ENCODE assay signal across 8 cellular contexts in the genomic region with DNA sequence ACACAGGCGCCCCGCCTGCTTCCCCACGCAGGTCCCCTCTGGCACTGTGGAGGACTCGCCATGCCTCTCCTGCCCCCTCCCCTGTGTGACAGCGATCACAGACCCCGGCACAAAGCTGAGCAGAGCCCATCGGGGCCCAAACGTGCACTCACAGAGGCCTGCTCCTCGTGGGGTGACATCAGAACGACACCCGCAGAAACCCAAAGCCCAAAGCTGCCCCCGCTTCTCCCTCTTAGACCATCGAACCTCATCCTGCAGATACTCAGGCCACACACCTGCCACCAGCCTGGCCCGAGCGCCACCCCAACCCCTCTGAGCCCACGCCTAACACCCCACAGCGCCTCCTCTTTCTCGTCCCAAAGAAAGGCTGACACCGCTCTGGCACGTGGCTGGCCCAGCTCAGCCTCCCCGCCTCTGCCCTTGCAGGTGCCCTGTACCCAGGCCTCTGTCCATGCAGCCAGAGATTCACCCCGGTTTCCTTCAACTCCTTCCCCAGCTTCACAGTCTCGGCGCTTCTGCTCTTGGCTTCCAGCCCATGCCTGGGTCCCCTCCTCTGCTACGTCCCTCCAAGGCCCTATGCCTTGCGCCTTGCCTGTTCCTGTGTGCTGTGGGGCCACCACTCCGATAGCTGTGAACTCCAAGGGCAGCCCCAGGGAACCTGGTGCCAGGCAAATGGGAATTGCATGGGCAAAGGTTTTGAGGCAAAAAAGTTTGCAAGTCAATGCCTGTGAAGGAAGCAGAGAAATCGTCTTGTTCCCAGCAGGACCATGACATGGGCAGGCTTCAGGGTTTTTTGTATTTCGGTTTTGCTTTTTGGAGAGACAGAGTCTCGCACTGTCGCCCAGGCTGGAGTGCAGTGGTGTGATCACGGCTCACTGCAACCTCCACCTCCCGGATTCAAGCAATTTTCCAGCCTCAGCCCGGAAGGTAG. TPM values are rescaled to one million over a fixed set of nuclear protein-coding genes. Genes with fewer than 3 reads are reported as not detected.
DNase-seq lines count a peak whose midpoint lies in the region; ATAC-seq, FAIRE-seq and TF ChIP-seq lines count a peak whose summit lies in the region.

No MANE protein-coding gene starts in this region.

- H3K4me1 ChIP-seq in left ventricle myocardium inferior (peaks cover 62% of the 10 kb centered on the region), GM12878 (ENCODE audit: control insufficient read depth, insufficient read depth, low read length) (peaks cover 13% of the 10 kb centered on the region), mesendoderm (ENCODE audit: control insufficient read depth, low read depth, low read length) (no peaks in the 10 kb centered on the region), vagina (peaks cover 48% of the 10 kb centered on the region)

- ATAC-seq in left cardiac atrium, result no peak
- ATAC-seq in GM12878, result no peak
- no peak for ATAC-seq in GM18519 (IDR thresholded peaks at IDR 0.05; ENCODE audit: low FRiP score, unreplicated experiment)

- TF ChIP-seq CTCF in left ventricle myocardium inferior (IDR thresholded peaks at IDR 0.05; ENCODE audit: borderline replicate concordance) (no peak), GM12878 (IDR thresholded peaks at IDR 0.05 in 2 of 3, conservative IDR thresholded peaks at IDR 0.05 in 1 of 3; ENCODE audit: control insufficient read depth in 2 of 3, extremely low read depth in 1 of 3, insufficient read depth in 1 of 3, low read depth in 3 of 3, low read length in 3 of 3) (no peak), vagina (IDR thresholded peaks at IDR 0.05) (no peak)

- peak overlapping the region; percentile 90 for H3K23ac ChIP-seq in mesendoderm (ENCODE audit: low read length)

- CTCF ChIA-PET in GM12878 (lab: Yijun Ruan, JAX), result interaction anchor here (0.7 to 2.7 kb wide), 4 partner anchors 25 to 212 kb away, joined by 3 to 10 read pairs (median 4); partner anchors contain the start of gene CNN2

- no peak for TF ChIP-seq POLR2A in GM12878 (IDR thresholded peaks at IDR 0.05; ENCODE audit: low read depth, low read length)
- TF ChIP-seq POLR2A in vagina (IDR thresholded peaks at IDR 0.05), result no peak

- H2BK120ac ChIP-seq in mesendoderm (ENCODE audit: low read depth, low read length), result no peak overlapping the region

- intact Hi-C loops in left ventricle myocardium inferior (cut with micrococcal nuclease), result no loop called here
- intact Hi-C loops in left cardiac atrium (cut with DNase I), result no loop called here
- intact Hi-C loops in GM12878 (cut with micrococcal nuclease; ENCODE audit: unreplicated experiment), result no loop called here
- intact Hi-C loops in vagina (cut with DNase I), result no loop called here

- H3K4ac ChIP-seq in mesendoderm (ENCODE audit: low read depth, low read length), result peak overlapping the region; percentile 38

- H3K4me2 ChIP-seq in GM12878 (ENCODE audit: control insufficient read depth, insufficient read depth) (peak overlapping the region; percentile 22; the same call in 1 of the 2 replicates), mesendoderm (ENCODE audit: low read length) (peak overlapping the region; percentile 29)

- no peak overlapping the region for H4K8ac ChIP-seq in mesendoderm (ENCODE audit: low read depth, low read length)

- H3K27ac ChIP-seq in left ventricle myocardium inferior (replicated peaks) (peak overlapping the region; percentile 33), GM12878 (ENCODE audit: control insufficient read depth, insufficient read depth) (no peak overlapping the region), mesendoderm (ENCODE audit: low read depth, low read length) (no peak overlapping the region), vagina (peak overlapping the region; percentile 97)

- no peak overlapping the region for H2BK5ac ChIP-seq in mesendoderm (ENCODE audit: low read length)

- FAIRE-seq in GM12878 (lab: Jason Lieb, UNC), result no peak

- H3K36me3 ChIP-seq in left ventricle myocardium inferior, result no peaks in the 10 kb centered on the region
- H3K36me3 ChIP-seq in GM12878 (ENCODE audit: control insufficient read depth in 2 of 2, insufficient read depth in 2 of 2, low read length in 1 of 2), result no peaks in the 10 kb centered on the region
- no peaks in the 10 kb centered on the region for H3K36me3 ChIP-seq in mesendoderm (ENCODE audit: control insufficient read depth, insufficient read depth, low read length)
- no peaks in the 10 kb centered on the region for H3K36me3 ChIP-seq in vagina

- RAD21 ChIA-PET in GM12878 (lab: Charles Lee; ENCODE audit: unreplicated experiment), result interaction anchor here (0.7 to 1.2 kb wide), 2 partner anchors 18 to 108 kb away, joined by 3 to 4 read pairs; no protein-coding TSS in a partner anchor

- H3K4me3 ChIP-seq in left ventricle myocardium inferior (peak overlapping the region; percentile 73), GM12878 (no peak overlapping the region), mesendoderm (ENCODE audit: low read length) (no peak overlapping the region), vagina (peak overlapping the region; percentile 27 to 86)

- POLR2A ChIA-PET in GM12878 (lab: Charles Lee), result interaction anchor here (0.6 kb wide), 1 partner anchor 53 kb away, joined by 3 read pairs; no protein-coding TSS in a partner anchor

- H3K27me3 ChIP-seq in left ventricle myocardium inferior (ENCODE audit: low read depth) (peaks cover 6% of the 10 kb centered on the region), GM12878 (replicated peaks in 1 of 2; ENCODE audit: control insufficient read depth in 2 of 2, insufficient read depth in 2 of 2, low read length in 1 of 2) (peaks cover 0 to 10% of the 10 kb centered on the region in 2 experiments; a peak in 3 of 4 replicates), mesendoderm (ENCODE audit: insufficient read depth, low read length, poor library complexity) (no peaks in the 10 kb centered on the region), vagina (no peaks in the 10 kb centered on the region)

- no peak for TF ChIP-seq EP300 in GM12878 (IDR thresholded peaks at IDR 0.05; ENCODE audit: borderline replicate concordance in 1 of 2, control insufficient read depth in 1 of 2, low read depth in 2 of 2, low read length in 2 of 2)

- H2AFZ ChIP-seq in GM12878 (ENCODE audit: control insufficient read depth, low read depth, low read length), result no peak overlapping the region

- H2BK15ac ChIP-seq in mesendoderm (replicated peaks; ENCODE audit: low read depth), result no peak overlapping the region

- 46% methylated on average over 34 of the region's 34 CpGs for WGBS in GM12878 (ENCODE audit: insufficient coverage, insufficient replicate concordance, low lambda C conversion rate, missing lambda C conversion rate)
- WGBS in mesendoderm (ENCODE audit: extremely low coverage, insufficient coverage, low lambda C conversion rate), result no CpG with 5 or more reads among the region's 34 CpGs

- H3K79me2 ChIP-seq in GM12878 (ENCODE audit: control insufficient read depth, insufficient read depth, low read length) (peaks cover 11% of the 10 kb centered on the region), mesendoderm (ENCODE audit: control insufficient read depth, insufficient read depth, low read length) (peaks cover 5% of the 10 kb centered on the region)

- SMC1A ChIA-PET in GM12878 (lab: Charles Lee; ENCODE audit: uncharacterized antibody, unreplicated experiment), result no interaction called here

- H3K9me3 ChIP-seq in left ventricle myocardium inferior (replicated peaks), result no peaks in the 10 kb centered on the region
- H3K9me3 ChIP-seq in GM12878 (replicated peaks; ENCODE audit: control insufficient read depth, insufficient read depth, low read length), result no peaks in the 10 kb centered on the region; the same call in 2 of the 3 replicates
- H3K9me3 ChIP-seq in vagina, result no peaks in the 10 kb centered on the region

- no TSS peak for BruUV-seq in GM12878 (replicated peaks; lab: Mats Ljungman, UMichigan)

- peak overlapping the region; percentile 4 for H2AK5ac ChIP-seq in mesendoderm (ENCODE audit: low read length)

- DNase-seq in left ventricle myocardium inferior, result no peak
- DNase-seq in left cardiac atrium, result no peak
- DNase-seq in GM12878 (ENCODE audit: low read depth, low spot score), result no peak
- DNase-seq in mesendoderm, result no peak
- no peak for DNase-seq in vagina (ENCODE audit: extremely low spot score in 2 of 2)
- DNase-seq in medulla oblongata (ENCODE audit: extremely low spot score), result no peak
- DNase-seq in NCI-H146 treated with DMSO at 0.1 percent for 48 hours (lab: John Stamatoyannopoulos, UW; ENCODE audit: unreplicated experiment), result no peak

- in situ Hi-C loops in GM12878 (cut with MboI), result no loop called here

- TF ChIP-seq RAD21 in GM12878 (IDR thresholded peaks at IDR 0.05; ENCODE audit: insufficient read depth, low read depth, low read length), result no peak

- H3K79me1 ChIP-seq in mesendoderm (ENCODE audit: low read length), result peaks cover 5% of the 10 kb centered on the region

- H3K56ac ChIP-seq in mesendoderm (ENCODE audit: low read length), result peak overlapping the region; percentile 69

- peak overlapping the region; percentile 45 for H3K18ac ChIP-seq in mesendoderm (ENCODE audit: low read length)

- H3K9ac ChIP-seq in GM12878 (ENCODE audit: control insufficient read depth, insufficient read depth, low read length), result no peak overlapping the region
- H3K9ac ChIP-seq in mesendoderm (ENCODE audit: low read length), result peak overlapping the region; percentile 63

- no peaks in the 10 kb centered on the region for H4K20me1 ChIP-seq in GM12878 (ENCODE audit: control insufficient read depth, insufficient read depth)

- H4K5ac ChIP-seq in mesendoderm (ENCODE audit: low read length), result no peak overlapping the region

RNA-seq across cellular contexts. Expression of gene CBARP, which starts 0.8 kb away (rescaled TPM):
- total RNA-seq in left ventricle myocardium inferior (0.96 TPM), left cardiac atrium (1 to 10 TPM; 1.6 to 3.8 TPM), GM12878 (2014; rRNA removed) (0.44 and 0.51 TPM in 2 replicates), GM12878 (2014; rRNA removed; fragmentation: Illumina TruSeq; extraction: Trizol) (0.05 and 0.09 TPM in 2 replicates), GM12878 (2021) (0.59 and 0.61 TPM in 2 replicates), vagina (3.9 TPM)
- 1.2 and 1.3 TPM in 2 replicates for total RNA-seq in GM12878 (2013; cell fraction: nucleolus; rRNA removed)
- 0.12 TPM for polyA plus RNA-seq in GM12878 (2011; ENCODE audit: low read depth)
- polyA plus RNA-seq in GM12878 (2011; rRNA removed) (0.03 and 0.04 TPM in 2 replicates), GM12878 (2014; fragmentation: Illumina TruSeq; extraction: Trizol) (0.04 TPM in 1 of 2 replicates, not detected in the other), GM12878 (2014; fragmentation: Nextera tagmentation; extraction: Ambion mirVana) (not detected), GM12878 (2014; rRNA removed) (0.55 and 0.93 TPM in 2 replicates), GM12878 (2016; fragmentation: Nextera tagmentation; extraction: Ambion mirVana) (under 1 TPM in 1 of 2 experiments, not detected in 1; 0.18 TPM)
- polyA plus RNA-seq in GM12878 (2011; cell fraction: cytosol; rRNA removed), result 0.09 and 0.28 TPM in 2 replicates
- polyA plus RNA-seq in GM12878 (2011; cell fraction: nucleus; rRNA removed), result 2.0 and 2.3 TPM in 2 replicates
- polyA plus RNA-seq in GM12878 (2012), result 1.2 and 1.9 TPM in 2 replicates
- not detected in 2 replicates for polyA minus RNA-seq in GM12878 (2011; rRNA and poly(A)+ RNA removed)
- polyA minus RNA-seq in GM12878 (2011; cell fraction: cytosol; rRNA and poly(A)+ RNA removed), result 0.83 TPM in 1 of 2 replicates, not detected in the other
- 0.19 TPM in 1 of 2 replicates, not detected in the other for polyA minus RNA-seq in GM12878 (2011; cell fraction: nucleus; rRNA and poly(A)+ RNA removed)
- polyA plus RNA-seq in mesendoderm (2013, experiment 1 of 2), result 3.2 TPM
- 3.5 TPM for polyA plus RNA-seq in mesendoderm (2013, experiment 2 of 2)

RNA-seq across cellular contexts. Expression of gene ATP5F1D, which starts 2.9 kb away (rescaled TPM):
- total RNA-seq in left ventricle myocardium inferior, result 501 TPM
- 100 to 1,000 TPM; 540 to 639 TPM for total RNA-seq in left cardiac atrium
- total RNA-seq in GM12878 (2013; cell fraction: nucleolus; rRNA removed), result 14.2 and 16.6 TPM in 2 replicates
- total RNA-seq in GM12878 (2014; rRNA removed), result 45.8 and 52.5 TPM in 2 replicates
- 18.9 and 23.6 TPM in 2 replicates for total RNA-seq in GM12878 (2014; rRNA removed; fragmentation: Illumina TruSeq; extraction: Trizol)
- 304 and 305 TPM in 2 replicates for total RNA-seq in GM12878 (2021)
- 34.8 TPM for polyA plus RNA-seq in GM12878 (2011; ENCODE audit: low read depth)
- 18.5 and 46.6 TPM in 2 replicates for polyA plus RNA-seq in GM12878 (2011; rRNA removed)
- polyA plus RNA-seq in GM12878 (2011; cell fraction: cytosol; rRNA removed), result 109 and 189 TPM in 2 replicates
- polyA plus RNA-seq in GM12878 (2011; cell fraction: nucleus; rRNA removed), result 95.0 and 142 TPM in 2 replicates
- polyA plus RNA-seq in GM12878 (2012), result 163 and 185 TPM in 2 replicates
- polyA plus RNA-seq in GM12878 (2014; fragmentation: Illumina TruSeq; extraction: Trizol), result 1.4 and 12.8 TPM in 2 replicates
- 10 to 100 TPM in 1 of 2 experiments, 1 to 10 TPM in 1; 7.2 to 45.0 TPM for polyA plus RNA-seq in GM12878 (2014; fragmentation: Nextera tagmentation; extraction: Ambion mirVana)
- 179 and 216 TPM in 2 replicates for polyA plus RNA-seq in GM12878 (2014; rRNA removed)
- polyA plus RNA-seq in GM12878 (2016; fragmentation: Nextera tagmentation; extraction: Ambion mirVana), result 100 to 1,000 TPM; 355 to 357 TPM
- 38.4 and 79.7 TPM in 2 replicates for polyA minus RNA-seq in GM12878 (2011; rRNA and poly(A)+ RNA removed)
- 73.8 and 96.8 TPM in 2 replicates for polyA minus RNA-seq in GM12878 (2011; cell fraction: cytosol; rRNA and poly(A)+ RNA removed)
- polyA minus RNA-seq in GM12878 (2011; cell fraction: nucleus; rRNA and poly(A)+ RNA removed), result 21.4 and 39.0 TPM in 2 replicates
- 127 TPM for polyA plus RNA-seq in mesendoderm (2013, experiment 1 of 2)
- 122 TPM for polyA plus RNA-seq in mesendoderm (2013, experiment 2 of 2)
- 154 TPM for total RNA-seq in vagina

RNA-seq across cellular contexts. Expression of gene MIDN, which starts 9.7 kb away (rescaled TPM):
- total RNA-seq in left ventricle myocardium inferior (60.5 TPM), left cardiac atrium (100 to 1,000 TPM in 1 of 2 donors, 10 to 100 TPM in 1; 58.7 to 148 TPM), GM12878 (2014; rRNA removed) (6.1 and 8.4 TPM in 2 replicates), GM12878 (2014; rRNA removed; fragmentation: Illumina TruSeq; extraction: Trizol) (6.5 and 7.0 TPM in 2 replicates), GM12878 (2021) (51.5 and 52.3 TPM in 2 replicates), vagina (170 TPM)
- 69.3 and 73.1 TPM in 2 replicates for total RNA-seq in GM12878 (2013; cell fraction: nucleolus; rRNA removed)
- polyA plus RNA-seq in GM12878 (2011; ENCODE audit: low read depth), result 6.0 TPM
- polyA plus RNA-seq in GM12878 (2011; rRNA removed) (7.6 and 12.2 TPM in 2 replicates), GM12878 (2014; fragmentation: Illumina TruSeq; extraction: Trizol) (4.2 and 7.9 TPM in 2 replicates), GM12878 (2014; fragmentation: Nextera tagmentation; extraction: Ambion mirVana) (under 1 TPM; 0.38 to 0.63 TPM), GM12878 (2014; rRNA removed) (30.9 and 33.7 TPM in 2 replicates), GM12878 (2016; fragmentation: Nextera tagmentation; extraction: Ambion mirVana) (1 to 10 TPM; 2.3 TPM)
- polyA plus RNA-seq in GM12878 (2011; cell fraction: cytosol; rRNA removed), result 24.2 and 29.5 TPM in 2 replicates
- polyA plus RNA-seq in GM12878 (2011; cell fraction: nucleus; rRNA removed), result 102 and 129 TPM in 2 replicates
- polyA plus RNA-seq in GM12878 (2012), result 26.6 and 35.6 TPM in 2 replicates
- 2.3 and 11.8 TPM in 2 replicates for polyA minus RNA-seq in GM12878 (2011; rRNA and poly(A)+ RNA removed)
- polyA minus RNA-seq in GM12878 (2011; cell fraction: cytosol; rRNA and poly(A)+ RNA removed), result 21.7 and 23.8 TPM in 2 replicates
- 29.9 and 46.6 TPM in 2 replicates for polyA minus RNA-seq in GM12878 (2011; cell fraction: nucleus; rRNA and poly(A)+ RNA removed)
- 133 TPM for polyA plus RNA-seq in mesendoderm (2013, experiment 1 of 2)
- polyA plus RNA-seq in mesendoderm (2013, experiment 2 of 2), result 131 TPM

RNA-seq across cellular contexts. Expression of gene CIRBP, which starts 30.5 kb away (rescaled TPM):
- total RNA-seq in left ventricle myocardium inferior (229 TPM), left cardiac atrium (100 to 1,000 TPM; 229 to 379 TPM), GM12878 (2014; rRNA removed) (216 and 225 TPM in 2 replicates), GM12878 (2014; rRNA removed; fragmentation: Illumina TruSeq; extraction: Trizol) (228 and 243 TPM in 2 replicates), GM12878 (2021) (264 and 284 TPM in 2 replicates), vagina (192 TPM)
- 275 and 320 TPM in 2 replicates for total RNA-seq in GM12878 (2013; cell fraction: nucleolus; rRNA removed)
- polyA plus RNA-seq in GM12878 (2011; ENCODE audit: low read depth), result 115 TPM
- polyA plus RNA-seq in GM12878 (2011; rRNA removed) (153 and 253 TPM in 2 replicates), GM12878 (2014; fragmentation: Illumina TruSeq; extraction: Trizol) (152 and 313 TPM in 2 replicates), GM12878 (2014; fragmentation: Nextera tagmentation; extraction: Ambion mirVana) (10 to 100 TPM; 27.6 to 52.4 TPM), GM12878 (2014; rRNA removed) (335 and 370 TPM in 2 replicates), GM12878 (2016; fragmentation: Nextera tagmentation; extraction: Ambion mirVana) (100 to 1,000 TPM; 162 to 166 TPM)
- polyA plus RNA-seq in GM12878 (2011; cell fraction: cytosol; rRNA removed), result 253 and 279 TPM in 2 replicates
- polyA plus RNA-seq in GM12878 (2011; cell fraction: nucleus; rRNA removed), result 892 and 1,145 TPM in 2 replicates
- polyA plus RNA-seq in GM12878 (2012), result 254 and 374 TPM in 2 replicates
- 50.8 and 65.0 TPM in 2 replicates for polyA minus RNA-seq in GM12878 (2011; rRNA and poly(A)+ RNA removed)
- 44.4 and 56.1 TPM in 2 replicates for polyA minus RNA-seq in GM12878 (2011; cell fraction: cytosol; rRNA and poly(A)+ RNA removed)
- 81.2 and 108 TPM in 2 replicates for polyA minus RNA-seq in GM12878 (2011; cell fraction: nucleus; rRNA and poly(A)+ RNA removed)
- polyA plus RNA-seq in mesendoderm (2013, experiment 1 of 2), result 93.3 TPM
- polyA plus RNA-seq in mesendoderm (2013, experiment 2 of 2), result 93.6 TPM

RNA-seq across cellular contexts. Expression of gene STK11, which starts 33.1 kb away (rescaled TPM):
- total RNA-seq in left ventricle myocardium inferior, result 50.1 TPM
- 10 to 100 TPM; 48.2 to 53.0 TPM for total RNA-seq in left cardiac atrium
- total RNA-seq in GM12878 (2013; cell fraction: nucleolus; rRNA removed), result 65.3 and 74.4 TPM in 2 replicates
- total RNA-seq in GM12878 (2014; rRNA removed), result 62.0 and 65.7 TPM in 2 replicates
- total RNA-seq in GM12878 (2014; rRNA removed; fragmentation: Illumina TruSeq; extraction: Trizol), result 30.7 and 34.3 TPM in 2 replicates
- total RNA-seq in GM12878 (2021), result 64.6 and 71.0 TPM in 2 replicates
- 10.6 TPM for polyA plus RNA-seq in GM12878 (2011; ENCODE audit: low read depth)
- polyA plus RNA-seq in GM12878 (2011; rRNA removed), result 30.2 and 31.3 TPM in 2 replicates
- polyA plus RNA-seq in GM12878 (2011; cell fraction: cytosol; rRNA removed), result 35.3 and 63.5 TPM in 2 replicates
- 132 and 164 TPM in 2 replicates for polyA plus RNA-seq in GM12878 (2011; cell fraction: nucleus; rRNA removed)
- polyA plus RNA-seq in GM12878 (2012), result 35.5 and 36.4 TPM in 2 replicates
- polyA plus RNA-seq in GM12878 (2014; fragmentation: Illumina TruSeq; extraction: Trizol), result 8.5 and 16.3 TPM in 2 replicates
- polyA plus RNA-seq in GM12878 (2014; fragmentation: Nextera tagmentation; extraction: Ambion mirVana), result under 1 TPM; 0.33 to 0.74 TPM
- 57.0 and 69.5 TPM in 2 replicates for polyA plus RNA-seq in GM12878 (2014; rRNA removed)
- 1 to 10 TPM; 4.9 to 5.4 TPM for polyA plus RNA-seq in GM12878 (2016; fragmentation: Nextera tagmentation; extraction: Ambion mirVana)
- 31.5 and 37.9 TPM in 2 replicates for polyA minus RNA-seq in GM12878 (2011; rRNA and poly(A)+ RNA removed)
- polyA minus RNA-seq in GM12878 (2011; cell fraction: cytosol; rRNA and poly(A)+ RNA removed), result 19.5 and 22.7 TPM in 2 replicates
- polyA minus RNA-seq in GM12878 (2011; cell fraction: nucleus; rRNA and poly(A)+ RNA removed), result 19.9 and 33.8 TPM in 2 replicates
- 33.8 TPM for polyA plus RNA-seq in mesendoderm (2013, experiment 1 of 2)
- 34.4 TPM for polyA plus RNA-seq in mesendoderm (2013, experiment 2 of 2)
- total RNA-seq in vagina, result 54.5 TPM

Comparison
In these comparisons a context has a peak if more than half of its experiments do, and no peak if none do; other contexts are left out.
1. H3K27ac ChIP-seq: peak in left ventricle myocardium inferior (single experiment) and vagina (single experiment); none in GM12878 (single experiment) and mesendoderm (single experiment).
2. H3K4me3 ChIP-seq: peak in left ventricle myocardium inferior (single experiment) and vagina (2 of 2); none in GM12878 (single experiment) and mesendoderm (single experiment).